ENCODE assay signal across 8 cellular contexts in the genomic region with DNA sequence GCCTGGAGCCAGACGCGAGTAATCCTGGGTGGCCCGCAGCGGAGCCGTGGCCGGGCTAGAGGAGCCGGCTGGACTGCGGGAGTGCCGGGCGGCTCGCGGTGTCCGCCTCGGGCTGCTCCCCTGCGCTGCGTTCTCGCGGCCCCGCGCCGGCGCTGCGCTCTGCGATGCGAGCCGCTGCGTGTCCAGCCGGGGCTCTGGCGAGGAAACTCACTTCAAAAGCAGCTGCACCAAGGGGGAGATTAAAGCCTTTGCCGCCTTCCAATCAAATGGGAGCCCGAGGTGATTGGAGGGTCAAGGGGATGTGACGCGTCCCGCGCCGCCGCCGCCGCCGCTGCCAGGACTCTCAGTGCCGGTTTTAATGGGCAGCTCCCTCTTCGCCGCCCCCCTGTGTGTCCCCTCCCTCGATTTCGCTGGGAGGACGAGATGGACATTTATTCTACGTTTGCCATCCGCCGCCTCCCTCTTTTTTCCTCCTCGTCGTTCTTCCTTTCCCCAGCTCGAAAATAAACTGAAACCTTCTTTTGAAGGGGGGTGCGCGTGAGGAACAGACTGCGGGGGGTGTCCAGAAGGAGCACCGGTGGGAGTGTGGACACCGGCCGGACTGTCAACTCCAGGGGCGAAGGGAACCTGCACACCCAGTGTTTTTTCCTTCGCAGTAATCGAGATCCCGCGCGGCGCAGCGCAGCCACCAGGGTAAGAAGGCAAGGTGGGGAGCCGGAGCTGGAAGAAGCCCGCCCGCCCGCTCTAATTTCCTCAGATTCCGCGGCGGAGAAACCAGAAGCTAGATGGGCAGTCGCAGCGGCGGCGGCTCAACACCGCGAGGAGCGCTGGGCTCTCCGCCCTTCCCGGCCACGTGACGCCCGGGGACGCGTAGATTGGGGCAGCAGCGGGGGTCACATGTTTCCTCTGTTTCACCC. TPM values are rescaled to one million over a fixed set of nuclear protein-coding genes. Genes with fewer than 3 reads are reported as not detected.
A peak's percentile ranks its signal among the peaks of the same experiment; 100 is the strongest.
DNase-seq lines count a peak whose midpoint lies in the region; ATAC-seq and TF ChIP-seq lines count a peak whose summit lies in the region.

A gene with protein sequence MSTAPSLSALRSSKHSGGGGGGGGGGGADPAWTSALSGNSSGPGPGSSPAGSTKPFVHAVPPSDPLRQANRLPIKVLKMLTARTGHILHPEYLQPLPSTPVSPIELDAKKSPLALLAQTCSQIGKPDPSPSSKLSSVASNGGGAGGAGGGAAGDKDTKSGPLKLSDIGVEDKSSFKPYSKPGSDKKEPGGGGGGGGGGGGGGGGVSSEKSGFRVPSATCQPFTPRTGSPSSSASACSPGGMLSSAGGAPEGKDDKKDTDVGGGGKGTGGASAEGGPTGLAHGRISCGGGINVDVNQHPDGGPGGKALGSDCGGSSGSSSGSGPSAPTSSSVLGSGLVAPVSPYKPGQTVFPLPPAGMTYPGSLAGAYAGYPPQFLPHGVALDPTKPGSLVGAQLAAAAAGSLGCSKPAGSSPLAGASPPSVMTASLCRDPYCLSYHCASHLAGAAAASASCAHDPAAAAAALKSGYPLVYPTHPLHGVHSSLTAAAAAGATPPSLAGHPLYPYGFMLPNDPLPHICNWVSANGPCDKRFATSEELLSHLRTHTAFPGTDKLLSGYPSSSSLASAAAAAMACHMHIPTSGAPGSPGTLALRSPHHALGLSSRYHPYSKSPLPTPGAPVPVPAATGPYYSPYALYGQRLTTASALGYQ (minus strand): TSS at position 196 of the 917 bp plus-strand sequence. CDS start 345 bp downstream, outside the sequence.

- H3K27me3 ChIP-seq in esophagus muscularis mucosa (peaks cover 0 to 11% (median 0%) of the 10 kb centered on the region in 4 donors), mononuclear cell (ENCODE audit: insufficient read depth, low read length) (peaks cover 54% of the 10 kb centered on the region), testis (no peaks in the 10 kb centered on the region)

- no peaks in the 10 kb centered on the region for H3K9me3 ChIP-seq in esophagus muscularis mucosa
- H3K9me3 ChIP-seq in mononuclear cell (ENCODE audit: low read depth, low read length) = no peaks in the 10 kb centered on the region
- H3K9me3 ChIP-seq in testis = no peaks in the 10 kb centered on the region

- H3K4me1 Mint-ChIP-seq in activated CD4-positive, alpha-beta memory T cell treated with anti-CD3 and anti-CD28 coated beads for 36 hours (ENCODE audit: low read depth) = peaks cover 24% of the 10 kb centered on the region

- H3K4me3 ChIP-seq in AG09309 (ENCODE audit: control insufficient read depth, low read depth, low read length) (peak within 1 kb of the TSS; percentile 90), esophagus muscularis mucosa (peak within 1 kb of the TSS; percentile 86 to 100 (median 96)), mononuclear cell (ENCODE audit: low read length) (peak within 1 kb of the TSS; percentile 55), testis (peak within 1 kb of the TSS; percentile 78 to 83)

- peaks cover 12 to 18% (median 13%) of the 10 kb centered on the region in 4 donors for H3K36me3 ChIP-seq in esophagus muscularis mucosa
- H3K36me3 ChIP-seq in testis (ENCODE audit: low read depth, missing control alignments) = no peaks in the 10 kb centered on the region

- no peaks in the 10 kb centered on the region for H3K9me3 Mint-ChIP-seq in activated CD4-positive, alpha-beta memory T cell treated with anti-CD3 and anti-CD28 coated beads for 36 hours

- intact Hi-C loops in activated CD4-positive, alpha-beta memory T cell treated with anti-CD3 and anti-CD28 coated beads for 36 hours (cut with micrococcal nuclease) = loop anchor here (5.0 to 10.0 kb wide), 4 partner anchors 105 to 1145 kb away; no protein-coding TSS in a partner anchor
- intact Hi-C loops in esophagus muscularis mucosa (cut with DNase I) = loop anchor here (2.0 to 10.0 kb wide), 5 partner anchors 215 to 900 kb away; no protein-coding TSS in a partner anchor
- intact Hi-C loops in testis (cut with DNase I; ENCODE audit: low total_unique reads) = loop anchor here (5.0 to 10.0 kb wide), 3 partner anchors 255 to 633 kb away; no protein-coding TSS in a partner anchor

- WGBS in esophagus muscularis mucosa = under 1% methylated on average over 81 of the region's 88 CpGs
- WGBS in testis, 2 donors = 0% methylated on average over 71 to 73 of the region's 88 CpGs

- peak; percentile 84 for TF ChIP-seq POLR2A in esophagus muscularis mucosa (IDR thresholded peaks at IDR 0.05; ENCODE audit: low read depth)
- TF ChIP-seq POLR2A in testis (IDR thresholded peaks at IDR 0.05) = peak; percentile 61

- H3K27ac Mint-ChIP-seq in activated CD4-positive, alpha-beta memory T cell treated with anti-CD3 and anti-CD28 coated beads for 36 hours = no peak within 1 kb of the TSS

- POLR2A ChIA-PET in activated CD4-positive, alpha-beta memory T cell treated with anti-CD3 and anti-CD28 coated beads for 36 hours (lab: Charles Lee) = no interaction called here

- TF ChIP-seq CTCF in AG09309 (IDR thresholded peaks at IDR 0.05; ENCODE audit: control insufficient read depth, insufficient read depth, low read depth, low read length, missing control alignments) (peak; percentile 17), esophagus muscularis mucosa (IDR thresholded peaks at IDR 0.05) (peak in 2 of 3 experiments; percentile 32 to 42), testis (IDR thresholded peaks at IDR 0.05) (peak in 2 of 3 experiments; percentile 51 to 53)

- peaks cover 18 to 53% (median 45%) of the 10 kb centered on the region in 4 donors for H3K4me1 ChIP-seq in esophagus muscularis mucosa
- peaks cover 51% of the 10 kb centered on the region for H3K4me1 ChIP-seq in mononuclear cell (ENCODE audit: insufficient read depth, low read length)
- no peaks in the 10 kb centered on the region for H3K4me1 ChIP-seq in testis

- H3K36me3 Mint-ChIP-seq in activated CD4-positive, alpha-beta memory T cell treated with anti-CD3 and anti-CD28 coated beads for 36 hours = no peaks in the 10 kb centered on the region

- H3K27ac ChIP-seq in esophagus muscularis mucosa (replicated peaks in 1 of 4) (peak within 1 kb of the TSS; percentile 99 to 100 (median 100)), testis (peak within 1 kb of the TSS; percentile 85 to 96)

- no peak for TF ChIP-seq EP300 in esophagus muscularis mucosa (IDR thresholded peaks at IDR 0.05)

- ATAC-seq in GM18520 (IDR thresholded peaks at IDR 0.05; ENCODE audit: unreplicated experiment) (peak; percentile 46), HG03103 (IDR thresholded peaks at IDR 0.05; ENCODE audit: low read depth, unreplicated experiment) (peak; percentile 51)

- CTCF ChIA-PET in activated CD4-positive, alpha-beta memory T cell treated with anti-CD3 and anti-CD28 coated beads for 36 hours (lab: Charles Lee) = interaction anchor here (0.9 to 2.1 kb wide), 2 partner anchors 9 to 107 kb away, joined by 3 to 4 read pairs; no protein-coding TSS in a partner anchor

- DNase-seq in AG09309 (ENCODE audit: low read depth) (peak; percentile 85), NCI-H2171 (lab: John Stamatoyannopoulos, UW) (peak; percentile 89), esophagus muscularis mucosa (ENCODE audit: extremely low spot score) (peak; percentile 99), testis (peak; percentile 98)
- DNase-seq in activated CD4-positive, alpha-beta memory T cell treated with anti-CD3 and anti-CD28 coated beads for 36 hours = peak; percentile 73

- peak within 1 kb of the TSS; percentile 74 for H3K4me3 Mint-ChIP-seq in activated CD4-positive, alpha-beta memory T cell treated with anti-CD3 and anti-CD28 coated beads for 36 hours

- H3K27me3 Mint-ChIP-seq in activated CD4-positive, alpha-beta memory T cell treated with anti-CD3 and anti-CD28 coated beads for 36 hours = peaks cover 53% of the 10 kb centered on the region

RNA-seq across cellular contexts. Expression of the gene that starts here (rescaled TPM):
- under 1 TPM; 0.38 to 0.56 TPM for total RNA-seq in activated CD4-positive, alpha-beta memory T cell treated with anti-CD3 and anti-CD28 coated beads for 36 hours
- 100 to 1,000 TPM in 1 of 4 donors, 10 to 100 TPM in 3; 21.2 to 101 (median 65.1) TPM for total RNA-seq in esophagus muscularis mucosa
- total RNA-seq in mononuclear cell = 4.7 TPM
- total RNA-seq in testis = 1 to 10 TPM; 8.0 to 9.8 TPM
- 7.0 TPM for polyA plus RNA-seq in testis (ENCODE audit: insufficient read depth, low read depth, low replicate concordance)

Comparison
In these comparisons a context has a peak if more than half of its experiments do, and no peak if none do; other contexts are left out.
1. Peak in every context shown above with its lines: DNase-seq, ATAC-seq, H3K4me3 ChIP-seq and H3K27ac ChIP-seq.
2. Peak in DNase-seq in activated CD4-positive, alpha-beta memory T cell treated with anti-CD3 and anti-CD28 coated beads for 36 hours; RNA of the gene not detected or under 1 TPM.